Comparison of ENCODE assay signal across 1 cellular context in genomic region chr6:36029464-36029863, GRCh38.
A peak's percentile ranks its signal among the peaks of the same experiment; 100 is the strongest.
TF ChIP-seq lines count a peak whose summit lies in the region.

No MANE protein-coding gene starts in this region.

TF ChIP-seq in IMR-90, 13 proteins besides CTCF, POLR2A, EP300 and RAD21 (continued from another document):
- TF ChIP-seq, protein P1, sequence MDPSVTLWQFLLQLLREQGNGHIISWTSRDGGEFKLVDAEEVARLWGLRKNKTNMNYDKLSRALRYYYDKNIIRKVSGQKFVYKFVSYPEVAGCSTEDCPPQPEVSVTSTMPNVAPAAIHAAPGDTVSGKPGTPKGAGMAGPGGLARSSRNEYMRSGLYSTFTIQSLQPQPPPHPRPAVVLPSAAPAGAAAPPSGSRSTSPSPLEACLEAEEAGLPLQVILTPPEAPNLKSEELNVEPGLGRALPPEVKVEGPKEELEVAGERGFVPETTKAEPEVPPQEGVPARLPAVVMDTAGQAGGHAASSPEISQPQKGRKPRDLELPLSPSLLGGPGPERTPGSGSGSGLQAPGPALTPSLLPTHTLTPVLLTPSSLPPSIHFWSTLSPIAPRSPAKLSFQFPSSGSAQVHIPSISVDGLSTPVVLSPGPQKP (IDR thresholded peaks at IDR 0.05; ENCODE audit: borderline replicate concordance, low read depth, low read length) = no peak
- peak; percentile 99 for TF ChIP-seq CEBPB (IDR thresholded peaks at IDR 0.05; ENCODE audit: low read depth, low read length)
- no peak for TF ChIP-seq MAZ (IDR thresholded peaks at IDR 0.05; ENCODE audit: borderline replicate concordance, low read depth, low read length)
- no peak for TF ChIP-seq RCOR1 (IDR thresholded peaks at IDR 0.05; ENCODE audit: insufficient replicate concordance, low read length)
- no peak for TF ChIP-seq BHLHE40 (IDR thresholded peaks at IDR 0.05; ENCODE audit: low read depth, low read length)
- TF ChIP-seq FOS (IDR thresholded peaks at IDR 0.05; ENCODE audit: low read depth, low read length) = no peak
- no peak for TF ChIP-seq SMC3 (IDR thresholded peaks at IDR 0.05; ENCODE audit: low read depth, low read length)
